In genomic region chr1:37514350-37515184, GRCh38 we compare ENCODE assay signal across 1 cellular context.
TF ChIP-seq lines count a peak whose summit lies in the region.

Gene MEAF6, minus strand, starts transcription at chr1:37514766. Its CDS starts 20 bp downstream, at chr1:37514746.

TF ChIP-seq in K562, 482 proteins besides CTCF, POLR2A, EP300 and RAD21 (continued from another document and continues in another):
- no peak for TF ChIP-seq CLOCK (CRISPR knock-in tag; IDR thresholded peaks at IDR 0.05; ENCODE audit: borderline replicate concordance)
- no peak for TF ChIP-seq BACH1 (tag; IDR thresholded peaks at IDR 0.05)
- TF ChIP-seq ZNF740 (CRISPR knock-in tag; IDR thresholded peaks at IDR 0.05): no peak
- no peak for TF ChIP-seq ZNF740 (tag; IDR thresholded peaks at IDR 0.05)
- peak; percentile 56 to 66 for TF ChIP-seq AFF1 (IDR thresholded peaks at IDR 0.05; ENCODE audit: low read depth in 1 of 2, partially characterized antibody in 2 of 2)
- no peak for TF ChIP-seq TSHZ1 (CRISPR knock-in tag; IDR thresholded peaks at IDR 0.05)
- no peak for TF ChIP-seq BRD9 (IDR thresholded peaks at IDR 0.05; ENCODE audit: low read depth, partially characterized antibody)
- no peak for TF ChIP-seq MYBL2 (IDR thresholded peaks at IDR 0.05; ENCODE audit: low read depth)
- TF ChIP-seq MYBL2 (CRISPR knock-in tag; IDR thresholded peaks at IDR 0.05; ENCODE audit: borderline replicate concordance): no peak
- no peak for TF ChIP-seq ZNF445 (CRISPR knock-in tag; IDR thresholded peaks at IDR 0.05; ENCODE audit: low read depth)
- no peak for TF ChIP-seq ARID3B (CRISPR knock-in tag; IDR thresholded peaks at IDR 0.05; ENCODE audit: borderline replicate concordance)
- TF ChIP-seq ZNF347 (CRISPR knock-in tag; IDR thresholded peaks at IDR 0.05; ENCODE audit: low read depth): no peak
- TF ChIP-seq PHF8 (IDR thresholded peaks at IDR 0.05; ENCODE audit: borderline replicate concordance, low read length): peak; percentile 89; the same call in 1 of the 2 replicates
- no peak for TF ChIP-seq ZNF76 (CRISPR knock-in tag; IDR thresholded peaks at IDR 0.05; ENCODE audit: borderline replicate concordance)
- TF ChIP-seq ZNF668 (CRISPR knock-in tag; IDR thresholded peaks at IDR 0.05): no peak
- no peak for TF ChIP-seq SREBF2 (CRISPR knock-in tag; IDR thresholded peaks at IDR 0.05)
- TF ChIP-seq CEBPZ (IDR thresholded peaks at IDR 0.05; ENCODE audit: borderline replicate concordance, low read depth, low read length): no peak
- peak; percentile 84 for TF ChIP-seq RBM39 (optimal IDR thresholded peaks at IDR 0.05; ENCODE audit: low read depth, low read length)
- TF ChIP-seq TAF15 (IDR thresholded peaks at IDR 0.05; ENCODE audit: low read depth, low read length): no peak
- TF ChIP-seq DIDO1 (tag; IDR thresholded peaks at IDR 0.05; ENCODE audit: low read depth): no peak
- 0 out of 2 replicates have a peak, but pooled peaks have one; percentile 15 for TF ChIP-seq TOE1 (IDR thresholded peaks at IDR 0.05; ENCODE audit: borderline replicate concordance)
- TF ChIP-seq TOE1 (CRISPR knock-in tag; IDR thresholded peaks at IDR 0.05; ENCODE audit: borderline replicate concordance, low read depth): no peak
- no peak; the same call in 1 of the 2 replicates for TF ChIP-seq CBFB (CRISPR knock-in tag; IDR thresholded peaks at IDR 0.05)
- TF ChIP-seq ETV6 (IDR thresholded peaks at IDR 0.05; ENCODE audit: borderline replicate concordance in 1 of 2, low read depth in 2 of 2, low read length in 1 of 2): no peak
- 0 out of 2 replicates have a peak, but pooled peaks have one; percentile 24 for TF ChIP-seq ETV6 (CRISPR knock-in tag; IDR thresholded peaks at IDR 0.05; ENCODE audit: borderline replicate concordance)
- TF ChIP-seq RBM25 (IDR thresholded peaks at IDR 0.05; ENCODE audit: low read depth, low read length, severe bottlenecking): peak; percentile 35
- no peak for TF ChIP-seq ZNF695 (CRISPR knock-in tag; IDR thresholded peaks at IDR 0.05)
- TF ChIP-seq PHB2 (IDR thresholded peaks at IDR 0.05; ENCODE audit: low read depth): no peak
- no peak for TF ChIP-seq ZNF507 (tag; conservative IDR thresholded peaks at IDR 0.05)
- TF ChIP-seq MLX (CRISPR knock-in tag; conservative IDR thresholded peaks at IDR 0.05): no peak
- TF ChIP-seq RBBP5 (IDR thresholded peaks at IDR 0.05; ENCODE audit: borderline replicate concordance, insufficient read depth, low read length, poor library complexity, severe bottlenecking): peak; percentile 93
- no peak for TF ChIP-seq ZNF239 (CRISPR knock-in tag; IDR thresholded peaks at IDR 0.05)
- TF ChIP-seq KAT7 (CRISPR knock-in tag; IDR thresholded peaks at IDR 0.05; ENCODE audit: borderline replicate concordance): no peak
- peak; percentile 68; the same call in 1 of the 2 replicates for TF ChIP-seq ZEB2 (IDR thresholded peaks at IDR 0.05)
- no peak for TF ChIP-seq ZNF354B (CRISPR knock-in tag; IDR thresholded peaks at IDR 0.05)
- no peak for TF ChIP-seq CEBPB (tag; IDR thresholded peaks at IDR 0.05)
- TF ChIP-seq ZBTB33 (CRISPR knock-in tag; IDR thresholded peaks at IDR 0.05): peak; percentile 73
- no peak for TF ChIP-seq ZNF583 (CRISPR knock-in tag; IDR thresholded peaks at IDR 0.05)
- no peak for TF ChIP-seq NCOA2 (IDR thresholded peaks at IDR 0.05; ENCODE audit: partially characterized antibody in 2 of 2)
- TF ChIP-seq CREM (IDR thresholded peaks at IDR 0.05; ENCODE audit: low read depth): peak; percentile 56; the same call in 1 of the 2 replicates
- TF ChIP-seq ZNF780A (CRISPR knock-in tag; IDR thresholded peaks at IDR 0.05): no peak
- TF ChIP-seq HEY1 (CRISPR knock-in tag; IDR thresholded peaks at IDR 0.05; ENCODE audit: borderline replicate concordance): no peak
- TF ChIP-seq ZNF143 (CRISPR knock-in tag; IDR thresholded peaks at IDR 0.05): no peak
- peak; percentile 94 for TF ChIP-seq MYC (IDR thresholded peaks at IDR 0.05; ENCODE audit: low read depth, low read length)
- no peak; the same call in 1 of the 2 replicates for TF ChIP-seq MYC (CRISPR knock-in tag; IDR thresholded peaks at IDR 0.05; ENCODE audit: borderline replicate concordance, low read depth)
- TF ChIP-seq KLF6 (CRISPR knock-in tag; IDR thresholded peaks at IDR 0.05; ENCODE audit: borderline replicate concordance): no peak
- TF ChIP-seq ZNF311 (CRISPR knock-in tag; IDR thresholded peaks at IDR 0.05): no peak
- peak; percentile 68 for TF ChIP-seq TBP (optimal IDR thresholded peaks at IDR 0.05; ENCODE audit: low read depth, low read length)
- no peak for TF ChIP-seq SRSF9 (IDR thresholded peaks at IDR 0.05; ENCODE audit: borderline replicate concordance, low read depth, low read length)
